ENCODE assay signal across 8 cellular contexts in genomic region chr4:51885371-51885770, GRCh38. TPM values are rescaled to one million over a fixed set of nuclear protein-coding genes. Genes with fewer than 3 reads are reported as not detected.
DNase-seq lines count a peak whose midpoint lies in the region; ATAC-seq and TF ChIP-seq lines count a peak whose summit lies in the region.

No MANE protein-coding gene starts in this region.

- H3K27ac ChIP-seq in Peyer's patch, result no peak overlapping the region

- CTCF ChIA-PET in activated CD4-positive, alpha-beta T cell treated with anti-CD3 and anti-CD28 coated beads for 36 hours (lab: Charles Lee), result interaction anchor here (1.1 to 1.2 kb wide), 2 partner anchors 13 to 15 kb away, joined by 3 to 5 read pairs; no protein-coding TSS in a partner anchor

- H3K27me3 ChIP-seq in Peyer's patch, result no peaks in the 10 kb centered on the region

- H3K27ac Mint-ChIP-seq in activated CD4-positive, alpha-beta T cell treated with anti-CD3 and anti-CD28 coated beads, Interleukin-2, amount 10 ng/mL, durations not matched to agents 24 days and 14 days, result no peak overlapping the region
- H3K27ac Mint-ChIP-seq in activated CD4-positive, alpha-beta T cell treated with anti-CD3 and anti-CD28 coated beads for 36 hours, result no peak overlapping the region

- H3K36me3 Mint-ChIP-seq in activated CD4-positive, alpha-beta T cell treated with anti-CD3 and anti-CD28 coated beads, Interleukin-2, amount 10 ng/mL, durations not matched to agents 24 days and 14 days (ENCODE audit: low read depth), result peaks cover 25% of the 10 kb centered on the region
- H3K36me3 Mint-ChIP-seq in activated CD4-positive, alpha-beta T cell treated with anti-CD3 and anti-CD28 coated beads for 36 hours (ENCODE audit: low read depth), result peaks cover 48% of the 10 kb centered on the region

- no peak for TF ChIP-seq POLR2A in Peyer's patch (IDR thresholded peaks at IDR 0.05)

- no peaks in the 10 kb centered on the region for H3K9me3 Mint-ChIP-seq in activated CD4-positive, alpha-beta T cell treated with anti-CD3 and anti-CD28 coated beads, Interleukin-2, amount 10 ng/mL, durations not matched to agents 24 days and 14 days
- no peaks in the 10 kb centered on the region for H3K9me3 Mint-ChIP-seq in activated CD4-positive, alpha-beta T cell treated with anti-CD3 and anti-CD28 coated beads for 36 hours (ENCODE audit: low read depth)

- no peaks in the 10 kb centered on the region for H3K27me3 Mint-ChIP-seq in activated CD4-positive, alpha-beta T cell treated with anti-CD3 and anti-CD28 coated beads, Interleukin-2, amount 10 ng/mL, durations not matched to agents 24 days and 14 days
- H3K27me3 Mint-ChIP-seq in activated CD4-positive, alpha-beta T cell treated with anti-CD3 and anti-CD28 coated beads for 36 hours, result no peaks in the 10 kb centered on the region

- POLR2A ChIA-PET in activated CD4-positive, alpha-beta T cell treated with anti-CD3 and anti-CD28 coated beads for 36 hours (lab: Charles Lee), result no interaction called here

- peak; percentile 50 for DNase-seq in GM03348 (ENCODE audit: low spot score)
- no peak for DNase-seq in Peyer's patch
- DNase-seq in foreskin fibroblast, result peak in 1 of 2 donors; percentile 45
- no peak for DNase-seq in activated CD4-positive, alpha-beta T cell treated with anti-CD3 and anti-CD28 coated beads, Interleukin-2, amount 10 ng/mL, durations not matched to agents 24 days and 14 days
- no peak for DNase-seq in activated CD4-positive, alpha-beta T cell treated with anti-CD3 and anti-CD28 coated beads for 36 hours
- DNase-seq in hippocampal formation (lab: John Stamatoyannopoulos, UW), result no peak
- no peak for DNase-seq in CD1c-positive myeloid dendritic cell (ENCODE audit: extremely low spot score)

- H3K4me3 Mint-ChIP-seq in activated CD4-positive, alpha-beta T cell treated with anti-CD3 and anti-CD28 coated beads, Interleukin-2, amount 10 ng/mL, durations not matched to agents 24 days and 14 days, result no peak overlapping the region
- H3K4me3 Mint-ChIP-seq in activated CD4-positive, alpha-beta T cell treated with anti-CD3 and anti-CD28 coated beads for 36 hours, result no peak overlapping the region

- H3K9me3 ChIP-seq in Peyer's patch, result no peaks in the 10 kb centered on the region

- H3K36me3 ChIP-seq in Peyer's patch, result peaks cover 0 to 44% (median 0%) of the 10 kb centered on the region in 3 donors

- H3K4me1 ChIP-seq in Peyer's patch, result no peaks in the 10 kb centered on the region

- TF ChIP-seq CTCF in Peyer's patch (IDR thresholded peaks at IDR 0.05) (peak in 4 of 6 experiments; percentile 24 to 52 (median 50)), foreskin fibroblast (IDR thresholded peaks at IDR 0.05; ENCODE audit: low read depth, low read length) (peak; percentile 17)

- peak; percentile 82 for ATAC-seq in GM21723 (IDR thresholded peaks at IDR 0.05; ENCODE audit: unreplicated experiment)
- ATAC-seq in activated CD4-positive, alpha-beta T cell treated with anti-CD3 and anti-CD28 coated beads for 36 hours, result no peak

- H3K4me3 ChIP-seq in Peyer's patch (no peak overlapping the region), foreskin fibroblast (ENCODE audit: low read depth in 1 of 2, low read length in 2 of 2) (no peak overlapping the region)

- intact Hi-C loops in activated CD4-positive, alpha-beta T cell treated with anti-CD3 and anti-CD28 coated beads, Interleukin-2, amount 10 ng/mL, durations not matched to agents 24 days and 14 days (cut with micrococcal nuclease), result no loop called here
- intact Hi-C loops in activated CD4-positive, alpha-beta T cell treated with anti-CD3 and anti-CD28 coated beads for 36 hours (cut with DNase I, micrococcal nuclease), result no loop called here

- peaks cover 3% of the 10 kb centered on the region for H3K4me1 Mint-ChIP-seq in activated CD4-positive, alpha-beta T cell treated with anti-CD3 and anti-CD28 coated beads, Interleukin-2, amount 10 ng/mL, durations not matched to agents 24 days and 14 days
- H3K4me1 Mint-ChIP-seq in activated CD4-positive, alpha-beta T cell treated with anti-CD3 and anti-CD28 coated beads for 36 hours, result no peaks in the 10 kb centered on the region

RNA-seq across cellular contexts. Expression of gene DCUN1D4, which starts 42.4 kb away (rescaled TPM):
- 10 to 100 TPM; 26.5 to 39.8 (median 28.8) TPM for total RNA-seq in Peyer's patch
- 33.5 and 34.3 TPM in 2 replicates for total RNA-seq in activated CD4-positive, alpha-beta T cell treated with anti-CD3 and anti-CD28 coated beads, Interleukin-2, amount 10 ng/mL, durations not matched to agents 24 days and 14 days
- total RNA-seq in activated CD4-positive, alpha-beta T cell treated with anti-CD3 and anti-CD28 coated beads for 36 hours, result 10 to 100 TPM; 31.2 to 41.2 TPM
